Comparison of ENCODE assay signal across 9 cellular contexts in the genomic region with DNA sequence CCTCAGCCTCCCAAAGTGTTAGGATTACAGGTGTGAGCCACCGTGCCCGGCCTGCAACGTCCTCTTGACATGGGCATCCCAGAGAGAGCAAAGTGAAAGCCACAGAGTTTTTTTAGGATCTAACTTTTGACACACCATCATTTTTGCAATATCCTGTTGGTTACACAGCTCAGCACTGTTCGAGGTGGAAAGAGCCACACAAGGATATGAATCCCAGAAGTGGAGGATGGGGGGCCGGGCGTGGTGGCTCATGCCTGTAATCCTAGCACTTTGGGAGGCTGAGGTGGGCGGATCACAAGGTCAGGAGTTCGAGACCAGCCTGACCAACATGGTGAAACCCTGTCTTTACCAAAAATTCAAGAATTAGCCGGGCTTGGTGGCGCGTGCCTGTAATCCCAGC. TPM values are rescaled to one million over a fixed set of nuclear protein-coding genes. Genes with fewer than 3 reads are reported as not detected.
"Had no signal": no experiment of that assay in that cellular context is flagged by ENCODE, and none has a peak within 500 bp of the region (broad histone marks: within the 10 kb centered on the region; RNA-seq: fewer than 3 reads in every experiment).

No MANE protein-coding gene starts in this region.

RNA-seq across cellular contexts. Expression of a gene that starts 6.6 kb away (rescaled TPM):
- total RNA-seq: activated CD4-positive, alpha-beta memory T cell treated with anti-CD3 and anti-CD28 coated beads for 36 hours; activated naive CD4-positive, alpha-beta T cell treated with anti-CD3 and anti-CD28 coated beads, Interleukin-2, amount 50 U/mL, for 72 hours; activated T-cell treated with anti-CD3 and anti-CD28 coated beads, Interleukin-2, amount 50 U/mL, for 4 hours; ascending aorta; bronchial epithelial cell; SK-MEL-5 had no signal

RNA-seq across cellular contexts. Expression of a gene that starts 22.8 kb away (rescaled TPM):
- total RNA-seq: activated CD4-positive, alpha-beta T cell treated with anti-CD3 and anti-CD28 coated beads, Interleukin-2, amount 10 ng/mL, durations not matched to agents 7 days and 5 days; activated T-cell treated with anti-CD3 and anti-CD28 coated beads, Interleukin-2, amount 50 U/mL, for 4 hours; ascending aorta had no signal

RNA-seq across cellular contexts. Expression of a gene that starts 31.3 kb away (rescaled TPM):
- total RNA-seq: activated CD4-positive, alpha-beta memory T cell treated with anti-CD3 and anti-CD28 coated beads for 36 hours; activated CD4-positive, alpha-beta T cell treated with anti-CD3 and anti-CD28 coated beads, Interleukin-2, amount 10 ng/mL, durations not matched to agents 7 days and 5 days; activated naive CD4-positive, alpha-beta T cell treated with anti-CD3 and anti-CD28 coated beads, Interleukin-2, amount 50 U/mL, for 72 hours; activated T-cell treated with anti-CD3 and anti-CD28 coated beads, Interleukin-2, amount 50 U/mL, for 4 hours; ascending aorta; body of pancreas; bronchial epithelial cell; K562; SK-MEL-5 had no signal
- polyA plus RNA-seq: K562 had no signal

RNA-seq across cellular contexts. Expression of a gene that starts 38.5 kb away (rescaled TPM):
- total RNA-seq: ascending aorta, body of pancreas, K562, SK-MEL-5 had no signal
